10 cellular contexts compared by ENCODE assay signal in the genomic region with DNA sequence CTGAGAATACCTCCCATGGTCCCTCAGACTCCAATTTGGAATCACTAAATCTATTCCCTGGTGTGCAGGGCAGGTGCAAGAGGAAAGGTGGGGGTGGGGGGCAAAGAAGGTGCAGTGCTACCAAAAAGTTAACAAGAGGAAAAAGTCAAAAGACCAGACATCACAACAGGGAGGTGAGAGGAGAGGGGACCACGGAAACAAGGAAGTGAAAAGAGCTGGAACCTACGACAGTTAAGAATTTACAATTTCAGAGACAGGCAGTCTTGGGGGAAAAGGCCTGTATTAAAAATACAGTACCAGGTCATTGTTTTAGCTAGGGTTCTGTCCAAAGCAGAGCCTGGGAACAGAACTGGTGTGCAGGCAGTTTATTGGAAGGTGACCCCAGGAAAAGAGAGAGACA. TPM values are rescaled to one million over a fixed set of nuclear protein-coding genes. Genes with fewer than 3 reads are reported as not detected.
DNase-seq lines count a peak whose midpoint lies in the region; ATAC-seq and TF ChIP-seq lines count a peak whose summit lies in the region.
"Had no signal": no experiment of that assay in that cellular context is flagged by ENCODE, and none has a peak within 500 bp of the region (broad histone marks: within the 10 kb centered on the region; RNA-seq: fewer than 3 reads in every experiment).

No MANE protein-coding gene starts in this region.

- ATAC-seq in GM19463 (IDR thresholded peaks at IDR 0.05; ENCODE audit: unreplicated experiment) (peak; percentile 62), HG03108 (IDR thresholded peaks at IDR 0.05; ENCODE audit: unreplicated experiment) (peak; percentile 33), upper lobe of left lung (ENCODE audit: low FRiP score in 2 of 2) (no peak)
- no peak for ATAC-seq in effector memory CD8-positive, alpha-beta T cell (replicated peaks)

- no peaks in the 10 kb centered on the region for H3K27me3 Mint-ChIP-seq in effector memory CD8-positive, alpha-beta T cell

- TF ChIP-seq POLR2A in upper lobe of left lung (IDR thresholded peaks at IDR 0.05): no peak

- TF ChIP-seq CTCF in GM10248 (IDR thresholded peaks at IDR 0.05; ENCODE audit: control extremely low read depth, extremely low read depth, low read depth, missing control alignments) (no peak), upper lobe of left lung (IDR thresholded peaks at IDR 0.05) (no peak), GM10266 (IDR thresholded peaks at IDR 0.05; ENCODE audit: control insufficient read depth, insufficient read depth, low read depth, missing control alignments) (no peak)

- peaks cover 56 to 89% (median 61%) of the 10 kb centered on the region in 4 donors for H3K4me1 ChIP-seq in upper lobe of left lung

- peak overlapping the region; percentile 37 to 56 for H3K4me3 Mint-ChIP-seq in effector memory CD8-positive, alpha-beta T cell

- H3K36me3 Mint-ChIP-seq in effector memory CD8-positive, alpha-beta T cell (ENCODE audit: insufficient read depth): peaks cover 23% of the 10 kb centered on the region

- CTCF ChIA-PET in GM10248 (lab: Yijun Ruan, JAX): interaction anchor here (0.9 to 2.0 kb wide), 6 partner anchors 8 to 147 kb away, joined by 3 to 12 read pairs (median 3); no protein-coding TSS in a partner anchor

- H3K27me3 ChIP-seq in upper lobe of left lung: no peaks in the 10 kb centered on the region

- whole genome bisulfite sequencing in upper lobe of left lung, 2 donors: 43 to 44% methylated on average over 2 of the region's 2 CpGs

- peak overlapping the region in 1 of 2 donors; percentile 92 for H3K27ac Mint-ChIP-seq in effector memory CD8-positive, alpha-beta T cell

- no peaks in the 10 kb centered on the region for H3K9me3 ChIP-seq in upper lobe of left lung

- POLR2A ChIA-PET in GM10248 (lab: Yijun Ruan, JAX): no interaction called here

- peaks cover 56 to 63% of the 10 kb centered on the region in 2 donors for H3K4me1 Mint-ChIP-seq in effector memory CD8-positive, alpha-beta T cell (ENCODE audit: low read depth in 2 of 2)

- DNase-seq in GM10248 (ENCODE audit: extremely low spot score) (peak; percentile 37), putamen (ENCODE audit: low spot score) (no peak), kidney glomerular epithelial cell (lab: John Stamatoyannopoulos, UW) (no peak), upper lobe of left lung (no peak), GM10266 (ENCODE audit: extremely low spot score) (no peak)
- DNase-seq in effector memory CD8-positive, alpha-beta T cell: no peak
- DNase-seq: midbrain; stimulated activated CD4-positive, alpha-beta T cell treated with anti-CD3 and anti-CD28 coated beads, Interleukin-2, amount 100 ng/mL, for 48 hours had no signal

- no peak for TF ChIP-seq EP300 in upper lobe of left lung (IDR thresholded peaks at IDR 0.05)

- H3K27ac ChIP-seq in upper lobe of left lung: no peak overlapping the region

- H3K4me3 ChIP-seq in upper lobe of left lung: no peak overlapping the region

- H3K9me3 Mint-ChIP-seq in effector memory CD8-positive, alpha-beta T cell: no peaks in the 10 kb centered on the region

- no peaks in the 10 kb centered on the region for H3K36me3 ChIP-seq in upper lobe of left lung

RNA-seq across cellular contexts. Expression of a gene that starts 14.6 kb away (rescaled TPM):
- total RNA-seq in upper lobe of left lung: 100 to 1,000 TPM in 5 of 6 donors, 10 to 100 TPM in 1; 94.3 to 492 (median 340) TPM

Comparison
In these comparisons a context has a peak if more than half of its experiments do, and no peak if none do; other contexts are left out.
1. ATAC-seq: peak in GM19463 (single experiment) and HG03108 (single experiment); none in effector memory CD8-positive, alpha-beta T cell (single experiment) and upper lobe of left lung (0 of 2).